Comparison of ENCODE assay signal across 9 cellular contexts in genomic region chr12:56084958-56085543, GRCh38. TPM values are rescaled to one million over a fixed set of nuclear protein-coding genes. Genes with fewer than 3 reads are reported as not detected.
DNase-seq lines count a peak whose midpoint lies in the region; ATAC-seq and TF ChIP-seq lines count a peak whose summit lies in the region.
"Had no signal": no experiment of that assay in that cellular context is flagged by ENCODE, and none has a peak within 500 bp of the region (broad histone marks: within the 10 kb centered on the region; RNA-seq: fewer than 3 reads in every experiment).

No MANE protein-coding gene starts in this region.

- peaks cover 18% of the 10 kb centered on the region; the same call in 1 of the 2 replicates for H3K36me3 ChIP-seq in SJCRH30

- no peaks in the 10 kb centered on the region for H3K27me3 ChIP-seq in SJCRH30

- no peak for ATAC-seq in HG03025 (IDR thresholded peaks at IDR 0.05; ENCODE audit: low FRiP score, unreplicated experiment)
- ATAC-seq in effector memory CD8-positive, alpha-beta T cell (replicated peaks), result no peak
- no peak for ATAC-seq in GM19351 (IDR thresholded peaks at IDR 0.05; ENCODE audit: unreplicated experiment)
- ATAC-seq: psoas muscle had no signal

- TF ChIP-seq CTCF in GM12864 (IDR thresholded peaks at IDR 0.05; ENCODE audit: low read depth, low read length, missing control alignments), result peak; percentile 52
- peak; percentile 50 for TF ChIP-seq CTCF in epithelial cell of proximal tubule (conservative IDR thresholded peaks at IDR 0.05; ENCODE audit: low read depth, low read length)

- peaks cover under 1 to 1% of the 10 kb centered on the region in 2 donors for H3K4me1 Mint-ChIP-seq in effector memory CD8-positive, alpha-beta T cell (ENCODE audit: low read depth in 2 of 2)

- no peaks in the 10 kb centered on the region for H3K9me3 ChIP-seq in SJCRH30 (replicated peaks)
- H3K9me3 ChIP-seq: psoas muscle had no signal

- peaks cover 25% of the 10 kb centered on the region for H3K4me1 ChIP-seq in SJCRH30
- H3K4me1 ChIP-seq: psoas muscle had no signal

- H3K4me3 Mint-ChIP-seq in effector memory CD8-positive, alpha-beta T cell, result no peak overlapping the region

- H3K36me3 Mint-ChIP-seq in effector memory CD8-positive, alpha-beta T cell (ENCODE audit: insufficient read depth), result peaks cover 3% of the 10 kb centered on the region

- peak overlapping the region in 1 of 2 donors; percentile 60 for H3K27ac Mint-ChIP-seq in effector memory CD8-positive, alpha-beta T cell

- peaks cover 6 to 26% of the 10 kb centered on the region in 2 donors for H3K27me3 Mint-ChIP-seq in effector memory CD8-positive, alpha-beta T cell

- H3K27ac ChIP-seq in SJCRH30, result no peak overlapping the region
- H3K27ac ChIP-seq: psoas muscle had no signal

- H3K9me3 Mint-ChIP-seq in effector memory CD8-positive, alpha-beta T cell, result no peaks in the 10 kb centered on the region

- DNase-seq in 8988T (peak; percentile 70), GM12864 (ENCODE audit: low read depth) (no peak), SJCRH30 (peak; percentile 25 to 39), epithelial cell of proximal tubule (ENCODE audit: low read depth) (no peak), NCI-H2107 treated with DMSO at 0.1 percent for 48 hours (lab: John Stamatoyannopoulos, UW; ENCODE audit: unreplicated experiment) (no peak)
- no peak for DNase-seq in effector memory CD8-positive, alpha-beta T cell

- H3K4me3 ChIP-seq in GM12864 (ENCODE audit: low read depth, low read length) (no peak overlapping the region), SJCRH30 (no peak overlapping the region), epithelial cell of proximal tubule (ENCODE audit: low read depth, low read length) (no peak overlapping the region)
- H3K4me3 ChIP-seq: psoas muscle had no signal

RNA-seq across cellular contexts. Expression of gene ERBB3, which starts 5.1 kb away (rescaled TPM):
- 38.0 and 38.8 TPM in 2 replicates for total RNA-seq in SJCRH30 (2014; rRNA removed; shearing (Covaris generic))
- total RNA-seq in epithelial cell of proximal tubule, result 14.3 and 24.2 TPM in 2 replicates

RNA-seq across cellular contexts. Expression of gene PA2G4, which starts 19.3 kb away (rescaled TPM):
- 342 and 348 TPM in 2 replicates for total RNA-seq in SJCRH30 (2014; rRNA removed; shearing (Covaris generic))
- total RNA-seq in epithelial cell of proximal tubule, result 230 and 332 TPM in 2 replicates

RNA-seq across cellular contexts. Expression of gene RPL41, which starts 31.4 kb away (rescaled TPM):
- total RNA-seq in SJCRH30 (2014; rRNA removed; shearing (Covaris generic)), result 5,544 and 5,661 TPM in 2 replicates
- 3,901 and 5,792 TPM in 2 replicates for total RNA-seq in epithelial cell of proximal tubule

RNA-seq across cellular contexts. Expression of gene ZC3H10, which starts 33.0 kb away (rescaled TPM):
- 5.5 and 5.8 TPM in 2 replicates for total RNA-seq in SJCRH30 (2014; rRNA removed; shearing (Covaris generic))
- total RNA-seq in epithelial cell of proximal tubule, result 1.8 and 2.7 TPM in 2 replicates

RNA-seq across cellular contexts. Expression of gene ESYT1, which starts 43.0 kb away (rescaled TPM):
- total RNA-seq in SJCRH30 (2014; rRNA removed; shearing (Covaris generic)), result 86.7 and 92.9 TPM in 2 replicates
- total RNA-seq in epithelial cell of proximal tubule, result 384 and 464 TPM in 2 replicates

Comparison
In these comparisons a context has a peak if more than half of its experiments do, and no peak if none do; other contexts are left out.
1. DNase-seq: peak in 8988T (single experiment) and SJCRH30 (2 of 2); none in GM12864 (single experiment), epithelial cell of proximal tubule (single experiment), NCI-H2107 treated with DMSO at 0.1 percent for 48 hours (single experiment) and effector memory CD8-positive, alpha-beta T cell (0 of 3).